18 cellular contexts compared by ENCODE assay signal in genomic region chr18:39835303-39836030, GRCh38.
DNase-seq lines count a peak whose midpoint lies in the region; FAIRE-seq and TF ChIP-seq lines count a peak whose summit lies in the region.
"Had no signal": no experiment of that assay in that cellular context is flagged by ENCODE, and none has a peak within 500 bp of the region (broad histone marks: within the 10 kb centered on the region; RNA-seq: fewer than 3 reads in every experiment).

No MANE protein-coding gene starts in this region.

- H3K9ac ChIP-seq in H1 (replicated peaks in 1 of 4; ENCODE audit: extremely low read depth in 1 of 4, low read depth in 3 of 4, low read length in 3 of 4) = no peak overlapping the region
- no peak overlapping the region for H3K9ac ChIP-seq in mesenchymal stem cell (ENCODE audit: low read length)

- H3K27me3 ChIP-seq in H1 (replicated peaks in 1 of 4; ENCODE audit: control insufficient read depth in 3 of 4, extremely low read depth in 1 of 4, insufficient read depth in 3 of 4, low read length in 3 of 4) (peaks cover 0 to under 1% (median 0%) of the 10 kb centered on the region in 4 experiments; a peak in 1 of 7 replicates), mesenchymal stem cell (ENCODE audit: control insufficient read depth in 1 of 2, insufficient read depth in 1 of 2, low read length in 2 of 2) (no peaks in the 10 kb centered on the region)
- H3K27me3 ChIP-seq: colonic mucosa, stomach had no signal

- H2BK20ac ChIP-seq in H1 (ENCODE audit: low read length) = no peak overlapping the region

- TF ChIP-seq EP300 in H1 (IDR thresholded peaks at IDR 0.05; ENCODE audit: borderline replicate concordance in 1 of 2, low read depth in 2 of 2, low read length in 2 of 2) = no peak

- FAIRE-seq in H1 (lab: Jason Lieb, UNC) = peak; percentile 28

- H3K4me1 Mint-ChIP-seq in activated CD4-positive, alpha-beta T cell treated with anti-CD3 and anti-CD28 coated beads, Interleukin-2, amount 10 ng/mL, durations not matched to agents 7 days and 5 days = no peaks in the 10 kb centered on the region
- H3K4me1 Mint-ChIP-seq: activated CD8-positive, alpha-beta memory T cell treated with anti-CD3 and anti-CD28 coated beads, Interleukin-2, amount 10 ng/mL, durations not matched to agents 7 days and 5 days; CD4-positive, alpha-beta memory T cell had no signal

- H3K27ac ChIP-seq in H1 (ENCODE audit: low read depth, low read length) (no peak overlapping the region), mesenchymal stem cell (ENCODE audit: low read length, poor library complexity, severe bottlenecking) (no peak overlapping the region)
- H3K27ac ChIP-seq: colonic mucosa, left ventricle myocardium inferior, stomach had no signal

- H3K18ac ChIP-seq in H1 (ENCODE audit: extremely low read depth, low read length) (no peak overlapping the region), mesenchymal stem cell (ENCODE audit: low read depth in 1 of 2, low read length in 2 of 2) (no peak overlapping the region)

- no peak overlapping the region for H3K27ac Mint-ChIP-seq in activated CD4-positive, alpha-beta T cell treated with anti-CD3 and anti-CD28 coated beads, Interleukin-2, amount 10 ng/mL, durations not matched to agents 7 days and 5 days
- H3K27ac Mint-ChIP-seq: activated CD8-positive, alpha-beta memory T cell treated with anti-CD3 and anti-CD28 coated beads, Interleukin-2, amount 10 ng/mL, durations not matched to agents 7 days and 5 days; CD4-positive, alpha-beta memory T cell had no signal

- no peaks in the 10 kb centered on the region for H3K4me1 ChIP-seq in H1 (replicated peaks in 1 of 4; ENCODE audit: control insufficient read depth in 3 of 4, insufficient read depth in 4 of 4, low read length in 3 of 4)
- H3K4me1 ChIP-seq in mesenchymal stem cell (ENCODE audit: control insufficient read depth, insufficient read depth, low read depth, low read length) = no peaks in the 10 kb centered on the region
- H3K4me1 ChIP-seq: colonic mucosa, left ventricle myocardium inferior had no signal

- no peaks in the 10 kb centered on the region for H4K20me1 ChIP-seq in H1 (replicated peaks in 1 of 2; ENCODE audit: control insufficient read depth in 1 of 2, insufficient read depth in 2 of 2, low read length in 2 of 2)

- TF ChIP-seq RAD21 in H1 (IDR thresholded peaks at IDR 0.05 in 1 of 2, conservative IDR thresholded peaks at IDR 0.05 in 1 of 2; ENCODE audit: low read depth in 2 of 2, low read length in 2 of 2) = peak; percentile 16 to 26; a peak in 2 of 4 replicates

- H2AFZ ChIP-seq in H1 (ENCODE audit: low read length) (no peak overlapping the region), mesenchymal stem cell (ENCODE audit: low read depth, low read length) (no peak overlapping the region)

- H3K23ac ChIP-seq in H1 (ENCODE audit: insufficient read length) (no peak overlapping the region), mesenchymal stem cell (ENCODE audit: low read length in 2 of 2) (no peak overlapping the region)

- H3K9me3 ChIP-seq in H1 (ENCODE audit: insufficient read depth in 2 of 2, low read depth in 1 of 2, low read length in 1 of 2) (no peaks in the 10 kb centered on the region), mesenchymal stem cell (ENCODE audit: control insufficient read depth, low read length) (no peaks in the 10 kb centered on the region)
- H3K9me3 ChIP-seq: colonic mucosa, left ventricle myocardium inferior, stomach had no signal

- H2BK15ac ChIP-seq in H1 (ENCODE audit: low read length) (no peak overlapping the region), mesenchymal stem cell (ENCODE audit: low read depth, poor library complexity, severe bottlenecking) (no peak overlapping the region)

- H3K23me2 ChIP-seq in H1 (ENCODE audit: low read depth, low read length) = peaks cover 2% of the 10 kb centered on the region; the same call in 1 of the 2 replicates

- POLR2A ChIA-PET in H1 (lab: Charles Lee; ENCODE audit: partially characterized antibody) = no interaction called here
- POLR2A ChIA-PET in activated CD4-positive, alpha-beta T cell treated with anti-CD3 and anti-CD28 coated beads, Interleukin-2, amount 10 ng/mL, durations not matched to agents 7 days and 5 days (lab: Charles Lee) = no interaction called here

- H3K79me2 ChIP-seq in H1 (ENCODE audit: control insufficient read depth in 1 of 2, insufficient read depth in 2 of 2, low read length in 2 of 2) = no peaks in the 10 kb centered on the region

- 91% methylated on average over 4 of the region's 4 CpGs; no CpG with 5 or more reads in 1 of the 2 experiments for whole genome bisulfite sequencing in H1 (ENCODE audit: extremely low coverage in 1 of 2, insufficient coverage in 1 of 2, insufficient read length in 1 of 2, insufficient replicate concordance in 2 of 2, low coverage in 1 of 2, low lambda C conversion rate in 2 of 2, missing lambda C conversion rate in 1 of 2), 2 experiments
- WGBS in mesenchymal stem cell = 81% methylated on average over 3 of the region's 4 CpGs

- H3K14ac ChIP-seq in H1 (ENCODE audit: insufficient read length) = no peak overlapping the region
- no peak overlapping the region for H3K14ac ChIP-seq in mesenchymal stem cell (ENCODE audit: low read length in 2 of 2)

- no peak overlapping the region for H4K91ac ChIP-seq in H1 (replicated peaks; ENCODE audit: insufficient read length, low read length)
- H4K91ac ChIP-seq in mesenchymal stem cell (ENCODE audit: low read length) = no peak overlapping the region

- peak; percentile 49 for DNase-seq in EH (ENCODE audit: low read depth)
- DNase-seq in M059J (ENCODE audit: low read depth) = peak; percentile 85
- no peak for DNase-seq in H1 (ENCODE audit: low read depth in 1 of 2, low spot score in 2 of 2)
- peak; percentile 39 for DNase-seq in mesenchymal stem cell
- no peak for DNase-seq in activated CD4-positive, alpha-beta T cell treated with anti-CD3 and anti-CD28 coated beads, Interleukin-2, amount 10 ng/mL, durations not matched to agents 7 days and 5 days
- DNase-seq in amygdala (lab: John Stamatoyannopoulos, UW) = no peak
- DNase-seq in NK-92 treated with Interleukin-12 subunit alpha and Interleukin-12 subunit beta, amount 100 ng/mL, for 24 hours (lab: John Stamatoyannopoulos, UW) = no peak
- no peak for DNase-seq in stimulated activated naive CD4-positive, alpha-beta T cell (lab: John Stamatoyannopoulos, UW)
- DNase-seq: activated CD4-positive, alpha-beta T cell treated with anti-CD3 and anti-CD28 coated beads for 1 hour; activated CD8-positive, alpha-beta memory T cell treated with anti-CD3 and anti-CD28 coated beads, Interleukin-2, amount 10 ng/mL, durations not matched to agents 7 days and 5 days; activated effector memory CD4-positive, alpha-beta T cell treated with Interleukin-2 at 50 U/mL for 16 hours; CD4-positive, alpha-beta memory T cell; colonic mucosa; HCEC 1CT; left ventricle myocardium inferior; NCI-H1092 treated with DMSO at 0.1 percent for 48 hours; stimulated activated CD4-positive, alpha-beta T cell treated with anti-CD3 and anti-CD28 coated beads, Interleukin-1b, Interleukin-23, amount 100 ng/mL, for 48 hours; stomach had no signal

- H2BK120ac ChIP-seq in H1 (replicated peaks; ENCODE audit: low read depth, low read length) (no peak overlapping the region), mesenchymal stem cell (ENCODE audit: low read depth, low read length) (no peak overlapping the region)

- H4K8ac ChIP-seq in H1 (ENCODE audit: extremely low read depth, insufficient read depth, low read length) = no peak overlapping the region
- no peak overlapping the region for H4K8ac ChIP-seq in mesenchymal stem cell (ENCODE audit: low read length)

- peaks cover 4% of the 10 kb centered on the region for H3K27me3 Mint-ChIP-seq in activated CD4-positive, alpha-beta T cell treated with anti-CD3 and anti-CD28 coated beads, Interleukin-2, amount 10 ng/mL, durations not matched to agents 7 days and 5 days
- H3K27me3 Mint-ChIP-seq: activated CD8-positive, alpha-beta memory T cell treated with anti-CD3 and anti-CD28 coated beads, Interleukin-2, amount 10 ng/mL, durations not matched to agents 7 days and 5 days; CD4-positive, alpha-beta memory T cell had no signal

- H3K4me3 Mint-ChIP-seq in activated CD4-positive, alpha-beta T cell treated with anti-CD3 and anti-CD28 coated beads, Interleukin-2, amount 10 ng/mL, durations not matched to agents 7 days and 5 days = no peak overlapping the region
- H3K4me3 Mint-ChIP-seq: activated CD8-positive, alpha-beta memory T cell treated with anti-CD3 and anti-CD28 coated beads, Interleukin-2, amount 10 ng/mL, durations not matched to agents 7 days and 5 days; CD4-positive, alpha-beta memory T cell had no signal

- H3K9me3 Mint-ChIP-seq in activated CD4-positive, alpha-beta T cell treated with anti-CD3 and anti-CD28 coated beads, Interleukin-2, amount 10 ng/mL, durations not matched to agents 7 days and 5 days = peaks cover 2% of the 10 kb centered on the region

- H3K79me1 ChIP-seq in H1 (ENCODE audit: low read depth, low read length) = no peaks in the 10 kb centered on the region
- no peaks in the 10 kb centered on the region for H3K79me1 ChIP-seq in mesenchymal stem cell (replicated peaks; ENCODE audit: low read length, poor library complexity, severe bottlenecking)

- no peak overlapping the region for H2BK5ac ChIP-seq in H1 (ENCODE audit: low read depth, low read length)
- no peak overlapping the region for H2BK5ac ChIP-seq in mesenchymal stem cell (ENCODE audit: low read depth, low read length, poor library complexity, severe bottlenecking)

- no peak overlapping the region for H3K56ac ChIP-seq in H1 (replicated peaks; ENCODE audit: insufficient read length, low read depth, low read length)

- H2BK12ac ChIP-seq in H1 (ENCODE audit: low read depth, low read length) (no peak overlapping the region), mesenchymal stem cell (ENCODE audit: low read length in 2 of 2) (no peak overlapping the region)

- no peaks in the 10 kb centered on the region for H3K36me3 Mint-ChIP-seq in activated CD4-positive, alpha-beta T cell treated with anti-CD3 and anti-CD28 coated beads, Interleukin-2, amount 10 ng/mL, durations not matched to agents 7 days and 5 days (ENCODE audit: low read depth)
- H3K36me3 Mint-ChIP-seq: activated CD8-positive, alpha-beta memory T cell treated with anti-CD3 and anti-CD28 coated beads, Interleukin-2, amount 10 ng/mL, durations not matched to agents 7 days and 5 days; CD4-positive, alpha-beta memory T cell had no signal

- no peak for TF ChIP-seq POLR2A in H1 (IDR thresholded peaks at IDR 0.05; ENCODE audit: control extremely low read depth in 1 of 2, low read depth in 2 of 2, low read length in 2 of 2)

- H3K4ac ChIP-seq in H1 (replicated peaks; ENCODE audit: insufficient read length, low read depth, low read length) (no peak overlapping the region), mesenchymal stem cell (ENCODE audit: low read depth in 1 of 2, low read length in 2 of 2) (no peak overlapping the region)

- no peaks in the 10 kb centered on the region for H3K36me3 ChIP-seq in H1 (ENCODE audit: control insufficient read depth in 2 of 4, insufficient read depth in 4 of 4, low read length in 3 of 4)
- H3K36me3 ChIP-seq in mesenchymal stem cell (ENCODE audit: control insufficient read depth in 1 of 2, insufficient read depth in 2 of 2, low read depth in 1 of 2, low read length in 2 of 2) = no peaks in the 10 kb centered on the region
- H3K36me3 ChIP-seq: colonic mucosa, left ventricle myocardium inferior, stomach had no signal

- peak in 1 of 3 experiments; percentile 37; a peak in 1 of 4 replicates for TF ChIP-seq CTCF in H1 (IDR thresholded peaks at IDR 0.05; ENCODE audit: control extremely low read depth in 1 of 3, insufficient read depth in 1 of 3, low read depth in 1 of 3, low read length in 3 of 3)

- H2AK5ac ChIP-seq in H1 (ENCODE audit: low read depth, low read length) (no peak overlapping the region), mesenchymal stem cell (ENCODE audit: low read length, severe bottlenecking) (no peak overlapping the region)

- H4K5ac ChIP-seq in H1 (ENCODE audit: insufficient read length, low read depth, low read length) = no peak overlapping the region

- H3K4me3 ChIP-seq in H1 (ENCODE audit: extremely low read depth in 1 of 4, insufficient read depth in 2 of 4, low read depth in 3 of 4, low read length in 4 of 4) = no peak overlapping the region
- no peak overlapping the region for H3K4me3 ChIP-seq in mesenchymal stem cell (ENCODE audit: insufficient read depth in 1 of 2, low read depth in 1 of 2, low read length in 2 of 2)
- H3K4me3 ChIP-seq: colonic mucosa, left ventricle myocardium inferior, stomach had no signal

- CTCF ChIA-PET in H1 (lab: Charles Lee; ENCODE audit: partially characterized antibody) = interaction anchor here (1.0 to 1.5 kb wide), 2 partner anchors 20 to 324 kb away, joined by 3 read pairs; no protein-coding TSS in a partner anchor
- CTCF ChIA-PET in activated CD4-positive, alpha-beta T cell treated with anti-CD3 and anti-CD28 coated beads, Interleukin-2, amount 10 ng/mL, durations not matched to agents 7 days and 5 days (lab: Charles Lee) = no interaction called here

- H3K4me2 ChIP-seq in H1 (ENCODE audit: insufficient read depth in 1 of 2, low read depth in 2 of 2, low read length in 2 of 2) (no peak overlapping the region), mesenchymal stem cell (ENCODE audit: low read length, poor library complexity, severe bottlenecking) (no peak overlapping the region)

Comparison
In these comparisons a context has a peak if more than half of its experiments do, and no peak if none do; other contexts are left out.
1. DNase-seq: peak in EH (single experiment), M059J (single experiment) and mesenchymal stem cell (single experiment); none in H1 (0 of 2), activated CD4-positive, alpha-beta T cell treated with anti-CD3 and anti-CD28 coated beads, Interleukin-2, amount 10 ng/mL, durations not matched to agents 7 days and 5 days (single experiment), amygdala (0 of 56), NK-92 treated with Interleukin-12 subunit alpha and Interleukin-12 subunit beta, amount 100 ng/mL, for 24 hours (single experiment) and stimulated activated naive CD4-positive, alpha-beta T cell (0 of 6).